In the genomic region with DNA sequence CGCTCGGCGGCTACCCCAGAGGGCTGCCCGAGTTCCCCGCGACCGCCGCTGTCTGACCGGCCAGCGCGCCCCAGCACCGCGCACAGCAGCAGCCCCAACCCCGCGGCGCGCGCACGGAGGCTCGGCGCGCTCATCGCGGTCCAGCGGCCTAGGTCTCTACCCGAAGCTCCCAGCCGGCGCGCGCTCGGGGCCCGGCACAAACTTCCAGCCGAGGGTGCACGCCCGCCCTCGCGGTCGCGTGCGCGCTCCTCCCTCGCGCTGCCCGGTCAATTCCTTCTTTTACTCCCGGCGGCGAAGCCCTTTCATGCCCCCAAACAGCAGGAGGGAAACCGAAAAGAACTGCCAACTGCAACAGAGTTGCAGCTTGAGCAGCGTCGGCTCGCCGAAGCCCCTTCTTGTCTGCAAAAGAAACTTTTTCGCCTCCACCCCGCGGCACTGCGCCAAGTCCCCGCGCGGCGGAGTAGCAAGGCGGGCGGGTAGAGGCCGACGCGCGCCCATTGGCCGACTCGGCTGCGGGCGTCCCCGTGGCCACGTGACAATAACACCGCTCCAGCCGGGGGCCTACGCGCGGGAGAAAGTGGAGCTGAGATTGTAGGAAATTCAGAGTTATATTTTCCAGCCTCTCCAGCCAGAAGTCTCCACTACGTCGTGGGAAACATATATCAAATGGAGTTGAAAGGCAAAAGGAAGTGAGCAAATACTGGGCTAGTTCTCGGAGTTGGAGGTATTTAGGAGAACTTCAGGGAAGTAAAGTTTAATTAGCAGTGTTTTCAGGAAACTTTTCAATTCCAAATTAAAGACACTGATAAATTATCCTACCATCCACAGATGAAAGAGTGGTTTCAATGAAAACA, we compare ENCODE assay signal across 8 cellular contexts. TPM values are rescaled to one million over a fixed set of nuclear protein-coding genes. Genes with fewer than 3 reads are reported as not detected.
DNase-seq lines count a peak whose midpoint lies in the region; ATAC-seq and TF ChIP-seq lines count a peak whose summit lies in the region.

A gene with protein sequence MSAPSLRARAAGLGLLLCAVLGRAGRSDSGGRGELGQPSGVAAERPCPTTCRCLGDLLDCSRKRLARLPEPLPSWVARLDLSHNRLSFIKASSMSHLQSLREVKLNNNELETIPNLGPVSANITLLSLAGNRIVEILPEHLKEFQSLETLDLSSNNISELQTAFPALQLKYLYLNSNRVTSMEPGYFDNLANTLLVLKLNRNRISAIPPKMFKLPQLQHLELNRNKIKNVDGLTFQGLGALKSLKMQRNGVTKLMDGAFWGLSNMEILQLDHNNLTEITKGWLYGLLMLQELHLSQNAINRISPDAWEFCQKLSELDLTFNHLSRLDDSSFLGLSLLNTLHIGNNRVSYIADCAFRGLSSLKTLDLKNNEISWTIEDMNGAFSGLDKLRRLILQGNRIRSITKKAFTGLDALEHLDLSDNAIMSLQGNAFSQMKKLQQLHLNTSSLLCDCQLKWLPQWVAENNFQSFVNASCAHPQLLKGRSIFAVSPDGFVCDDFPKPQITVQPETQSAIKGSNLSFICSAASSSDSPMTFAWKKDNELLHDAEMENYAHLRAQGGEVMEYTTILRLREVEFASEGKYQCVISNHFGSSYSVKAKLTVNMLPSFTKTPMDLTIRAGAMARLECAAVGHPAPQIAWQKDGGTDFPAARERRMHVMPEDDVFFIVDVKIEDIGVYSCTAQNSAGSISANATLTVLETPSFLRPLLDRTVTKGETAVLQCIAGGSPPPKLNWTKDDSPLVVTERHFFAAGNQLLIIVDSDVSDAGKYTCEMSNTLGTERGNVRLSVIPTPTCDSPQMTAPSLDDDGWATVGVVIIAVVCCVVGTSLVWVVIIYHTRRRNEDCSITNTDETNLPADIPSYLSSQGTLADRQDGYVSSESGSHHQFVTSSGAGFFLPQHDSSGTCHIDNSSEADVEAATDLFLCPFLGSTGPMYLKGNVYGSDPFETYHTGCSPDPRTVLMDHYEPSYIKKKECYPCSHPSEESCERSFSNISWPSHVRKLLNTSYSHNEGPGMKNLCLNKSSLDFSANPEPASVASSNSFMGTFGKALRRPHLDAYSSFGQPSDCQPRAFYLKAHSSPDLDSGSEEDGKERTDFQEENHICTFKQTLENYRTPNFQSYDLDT (minus strand): TSS at position 403 of the 854 bp plus-strand sequence. CDS start 269 bp downstream, at position 134.

- peaks cover 18% of the 10 kb centered on the region for H3K4me1 ChIP-seq in vagina

- TF ChIP-seq POLR2A in vagina (IDR thresholded peaks at IDR 0.05) = peak in 1 of 2 donors; percentile 32

- H3K27me3 ChIP-seq in vagina = no peaks in the 10 kb centered on the region

- peak; percentile 95 for ATAC-seq in GM18498 (IDR thresholded peaks at IDR 0.05; ENCODE audit: unreplicated experiment)
- ATAC-seq in HG02852 (IDR thresholded peaks at IDR 0.05; ENCODE audit: unreplicated experiment) = peak; percentile 89
- peak; percentile 20 for ATAC-seq in activated CD8-positive, alpha-beta T cell treated with anti-CD3 and anti-CD28 coated beads for 36 hours
- ATAC-seq in naive B cell (ENCODE audit: low read depth in 2 of 2) = no peak

- H3K4me3 Mint-ChIP-seq in activated CD8-positive, alpha-beta T cell treated with anti-CD3 and anti-CD28 coated beads for 36 hours = peak within 1 kb of the TSS; percentile 39
- peak within 1 kb of the TSS in 7 of 8 donors; percentile 46 to 82 (median 49) for H3K4me3 Mint-ChIP-seq in naive B cell

- intact Hi-C loops in activated CD8-positive, alpha-beta T cell treated with anti-CD3 and anti-CD28 coated beads for 36 hours (cut with micrococcal nuclease) = no loop called here
- intact Hi-C loops in vagina (cut with DNase I) = no loop called here

- CTCF ChIA-PET in activated CD8-positive, alpha-beta T cell treated with anti-CD3 and anti-CD28 coated beads for 36 hours (lab: Charles Lee) = no interaction called here

- H3K27ac ChIP-seq in vagina = peak within 1 kb of the TSS; percentile 98

- H3K4me3 ChIP-seq in vagina = peak within 1 kb of the TSS; percentile 80 to 98

- POLR2A ChIA-PET in activated CD8-positive, alpha-beta T cell treated with anti-CD3 and anti-CD28 coated beads for 36 hours (lab: Charles Lee) = no interaction called here

- no peak for TF ChIP-seq CTCF in activated CD8-positive, alpha-beta T cell treated with anti-CD3 and anti-CD28 coated beads for 36 hours (IDR thresholded peaks at IDR 0.05)
- no peak for TF ChIP-seq CTCF in vagina (IDR thresholded peaks at IDR 0.05)

- H3K9me3 ChIP-seq in vagina = no peaks in the 10 kb centered on the region

- DNase-seq in A172 (ENCODE audit: low spot score) = peak; percentile 71
- DNase-seq in NCI-H187 (lab: John Stamatoyannopoulos, UW) = peak; percentile 37 to 76
- DNase-seq in activated CD8-positive, alpha-beta T cell treated with anti-CD3 and anti-CD28 coated beads for 36 hours = peak; percentile 17
- DNase-seq in fibroblast of the conjunctiva (ENCODE audit: low read depth) = peak; percentile 88
- no peak for DNase-seq in naive B cell
- peak in 1 of 2 donors; percentile 94 for DNase-seq in vagina (ENCODE audit: extremely low spot score in 2 of 2)

- no peaks in the 10 kb centered on the region for H3K9me3 Mint-ChIP-seq in activated CD8-positive, alpha-beta T cell treated with anti-CD3 and anti-CD28 coated beads for 36 hours
- H3K9me3 Mint-ChIP-seq in naive B cell = peaks cover 0 to 9% (median 0%) of the 10 kb centered on the region in 7 donors

- H3K27me3 Mint-ChIP-seq in activated CD8-positive, alpha-beta T cell treated with anti-CD3 and anti-CD28 coated beads for 36 hours = peaks cover 30% of the 10 kb centered on the region
- H3K27me3 Mint-ChIP-seq in naive B cell = peaks cover 25 to 46% (median 37%) of the 10 kb centered on the region in 3 donors

- H3K27ac Mint-ChIP-seq in activated CD8-positive, alpha-beta T cell treated with anti-CD3 and anti-CD28 coated beads for 36 hours = no peak within 1 kb of the TSS
- H3K27ac Mint-ChIP-seq in naive B cell = no peak within 1 kb of the TSS

- no peaks in the 10 kb centered on the region for H3K36me3 ChIP-seq in vagina

- peaks cover 2% of the 10 kb centered on the region for H3K4me1 Mint-ChIP-seq in activated CD8-positive, alpha-beta T cell treated with anti-CD3 and anti-CD28 coated beads for 36 hours (ENCODE audit: low read depth)
- peaks cover 0 to 9% (median 0%) of the 10 kb centered on the region in 3 donors for H3K4me1 Mint-ChIP-seq in naive B cell

- no peaks in the 10 kb centered on the region for H3K36me3 Mint-ChIP-seq in activated CD8-positive, alpha-beta T cell treated with anti-CD3 and anti-CD28 coated beads for 36 hours (ENCODE audit: low read depth)
- H3K36me3 Mint-ChIP-seq in naive B cell = no peaks in the 10 kb centered on the region

RNA-seq across cellular contexts. Expression of the gene that starts here (rescaled TPM):
- total RNA-seq in A172 (2014; rRNA removed; shearing (Covaris generic)) = 17.9 and 30.7 TPM in 2 replicates
- not detected for total RNA-seq in activated CD8-positive, alpha-beta T cell treated with anti-CD3 and anti-CD28 coated beads for 36 hours
- not detected for polyA plus RNA-seq in naive B cell (ENCODE audit: low read depth in 6 of 6)
- 54.0 TPM for total RNA-seq in vagina

Comparison
In these comparisons a context has a peak if more than half of its experiments do, and no peak if none do; other contexts are left out.
1. RNA of the gene that starts here (total RNA-seq): 54.0 TPM in vagina (single experiment) and 17.9 to 30.7 TPM in A172; not detected in activated CD8-positive, alpha-beta T cell treated with anti-CD3 and anti-CD28 coated beads for 36 hours; every median in the first group is over 10 times any median in the second.
2. Peak in DNase-seq and ATAC-seq in activated CD8-positive, alpha-beta T cell treated with anti-CD3 and anti-CD28 coated beads for 36 hours; RNA of the gene not detected or under 1 TPM.
3. ATAC-seq: peak in GM18498 (single experiment) and HG02852 (single experiment); none in naive B cell (0 of 2).